In genomic region chr1:5297878-5298239, GRCh38 we compare ENCODE assay signal across 17 cellular contexts.
"Had no signal": no experiment of that assay in that cellular context is flagged by ENCODE, and none has a peak within 500 bp of the region (broad histone marks: within the 10 kb centered on the region; RNA-seq: fewer than 3 reads in every experiment).

No MANE protein-coding gene starts in this region.

- ATAC-seq: activated CD8-positive, alpha-beta memory T cell treated with anti-CD3 and anti-CD28 coated beads, Interleukin-2, amount 10 ng/mL, durations not matched to agents 7 days and 5 days; naive thymus-derived CD4-positive, alpha-beta T cell; stimulated activated effector memory CD8-positive, alpha-beta T cell treated with anti-CD3 and anti-CD28 coated beads, Interleukin-12 subunit alpha, Interleukin-12 subunit beta, amount 100 ng/mL, for 72 hours had no signal

- DNase-seq: activated CD4-positive, alpha-beta memory T cell treated with anti-CD3 and anti-CD28 coated beads, Interleukin-2, amount 10 ng/mL, durations not matched to agents 7 days and 5 days; activated CD4-positive, alpha-beta T cell treated with anti-CD3 and anti-CD28 coated beads for 48 hours; activated CD4-positive, CD25-positive, alpha-beta regulatory T cell; activated CD8-positive, alpha-beta memory T cell treated with anti-CD3 and anti-CD28 coated beads, Interleukin-2, amount 10 ng/mL, durations not matched to agents 7 days and 5 days; amniotic stem cell; brain microvascular endothelial cell; effector memory CD4-positive, alpha-beta T cell; naive thymus-derived CD4-positive, alpha-beta T cell; stimulated activated CD4-positive, alpha-beta T cell treated with anti-CD3 and anti-CD28 coated beads, Interleukin-4, amount 100 ng/mL, for 24 hours; stomach; T1000 had no signal

- H3K4me1 Mint-ChIP-seq: activated CD4-positive, alpha-beta memory T cell treated with anti-CD3 and anti-CD28 coated beads, Interleukin-2, amount 10 ng/mL, durations not matched to agents 7 days and 5 days; activated CD8-positive, alpha-beta memory T cell treated with anti-CD3 and anti-CD28 coated beads, Interleukin-2, amount 10 ng/mL, durations not matched to agents 7 days and 5 days; memory B cell; stimulated activated effector memory CD8-positive, alpha-beta T cell treated with anti-CD3 and anti-CD28 coated beads, Interleukin-12 subunit alpha, Interleukin-12 subunit beta, amount 100 ng/mL, for 72 hours had no signal

- H3K27ac Mint-ChIP-seq: activated CD4-positive, alpha-beta memory T cell treated with anti-CD3 and anti-CD28 coated beads, Interleukin-2, amount 10 ng/mL, durations not matched to agents 7 days and 5 days; activated CD8-positive, alpha-beta memory T cell treated with anti-CD3 and anti-CD28 coated beads, Interleukin-2, amount 10 ng/mL, durations not matched to agents 7 days and 5 days; activated naive CD8-positive, alpha-beta T cell; memory B cell; naive thymus-derived CD4-positive, alpha-beta T cell; stimulated activated effector memory CD8-positive, alpha-beta T cell treated with anti-CD3 and anti-CD28 coated beads, Interleukin-12 subunit alpha, Interleukin-12 subunit beta, amount 100 ng/mL, for 72 hours had no signal

- H3K27me3 Mint-ChIP-seq: activated CD4-positive, alpha-beta memory T cell treated with anti-CD3 and anti-CD28 coated beads, Interleukin-2, amount 10 ng/mL, durations not matched to agents 7 days and 5 days; activated CD8-positive, alpha-beta memory T cell treated with anti-CD3 and anti-CD28 coated beads, Interleukin-2, amount 10 ng/mL, durations not matched to agents 7 days and 5 days; activated naive CD8-positive, alpha-beta T cell; memory B cell had no signal

- H3K27ac ChIP-seq: brain microvascular endothelial cell, left ventricle myocardium inferior, parathyroid adenoma, sigmoid colon, stomach had no signal

- H3K36me3 Mint-ChIP-seq: activated CD8-positive, alpha-beta memory T cell treated with anti-CD3 and anti-CD28 coated beads, Interleukin-2, amount 10 ng/mL, durations not matched to agents 7 days and 5 days; activated naive CD8-positive, alpha-beta T cell; memory B cell; naive thymus-derived CD4-positive, alpha-beta T cell; stimulated activated effector memory CD8-positive, alpha-beta T cell treated with anti-CD3 and anti-CD28 coated beads, Interleukin-12 subunit alpha, Interleukin-12 subunit beta, amount 100 ng/mL, for 72 hours had no signal

- H3K4me3 Mint-ChIP-seq: activated CD4-positive, alpha-beta memory T cell treated with anti-CD3 and anti-CD28 coated beads, Interleukin-2, amount 10 ng/mL, durations not matched to agents 7 days and 5 days; activated CD8-positive, alpha-beta memory T cell treated with anti-CD3 and anti-CD28 coated beads, Interleukin-2, amount 10 ng/mL, durations not matched to agents 7 days and 5 days; activated naive CD8-positive, alpha-beta T cell; memory B cell; naive thymus-derived CD4-positive, alpha-beta T cell; stimulated activated effector memory CD8-positive, alpha-beta T cell treated with anti-CD3 and anti-CD28 coated beads, Interleukin-12 subunit alpha, Interleukin-12 subunit beta, amount 100 ng/mL, for 72 hours had no signal

- H3K27me3 ChIP-seq: brain microvascular endothelial cell had no signal

- H3K4me3 ChIP-seq: left ventricle myocardium inferior, sigmoid colon, stomach had no signal

- H3K9me3 Mint-ChIP-seq: activated CD4-positive, alpha-beta memory T cell treated with anti-CD3 and anti-CD28 coated beads, Interleukin-2, amount 10 ng/mL, durations not matched to agents 7 days and 5 days; stimulated activated effector memory CD8-positive, alpha-beta T cell treated with anti-CD3 and anti-CD28 coated beads, Interleukin-12 subunit alpha, Interleukin-12 subunit beta, amount 100 ng/mL, for 72 hours had no signal

- H3K9me3 ChIP-seq: left ventricle myocardium inferior, sigmoid colon, stomach had no signal

- H3K36me3 ChIP-seq: brain microvascular endothelial cell, left ventricle myocardium inferior, sigmoid colon, stomach had no signal
